ENCODE assay signal across 14 cellular contexts in genomic region chr2:56348382-56348781, GRCh38.
DNase-seq lines count a peak whose midpoint lies in the region; ATAC-seq, FAIRE-seq and TF ChIP-seq lines count a peak whose summit lies in the region.
"Had no signal": no experiment of that assay in that cellular context is flagged by ENCODE, and none has a peak within 500 bp of the region (broad histone marks: within the 10 kb centered on the region; RNA-seq: fewer than 3 reads in every experiment).

No MANE protein-coding gene starts in this region.

- no peaks in the 10 kb centered on the region for H3K9me3 Mint-ChIP-seq in brain
- H3K9me3 Mint-ChIP-seq: activated CD4-positive, alpha-beta memory T cell treated with anti-CD3 and anti-CD28 coated beads, Interleukin-2, amount 10 ng/mL, durations not matched to agents 7 days and 5 days; nephron progenitor cell had no signal

- H3K4me3 Mint-ChIP-seq in brain: peak overlapping the region in 1 of 5 experiments; percentile 32
- H3K4me3 Mint-ChIP-seq: activated CD4-positive, alpha-beta memory T cell treated with anti-CD3 and anti-CD28 coated beads, Interleukin-2, amount 10 ng/mL, durations not matched to agents 7 days and 5 days; nephron progenitor cell had no signal

- H3K9ac ChIP-seq in colonic mucosa (ENCODE audit: low read depth in 2 of 2, low read length in 2 of 2): no peak overlapping the region

- H3K4me1 Mint-ChIP-seq in brain: peaks cover 19% of the 10 kb centered on the region
- H3K4me1 Mint-ChIP-seq: activated CD4-positive, alpha-beta memory T cell treated with anti-CD3 and anti-CD28 coated beads, Interleukin-2, amount 10 ng/mL, durations not matched to agents 7 days and 5 days; nephron progenitor cell had no signal

- TF ChIP-seq POLR2A in GM12891 (IDR thresholded peaks at IDR 0.05; ENCODE audit: low read depth, low read length): no peak

- H3K9me3 ChIP-seq in colonic mucosa: no peaks in the 10 kb centered on the region
- H3K9me3 ChIP-seq: thoracic aorta had no signal

- H3K4me1 ChIP-seq in colonic mucosa: no peaks in the 10 kb centered on the region

- DNase-seq in GM12891 (ENCODE audit: insufficient read length, low spot score) (no peak), GM20000 (ENCODE audit: low spot score) (peak; percentile 2), NCI-H1105 treated with DMSO at 0.1 percent for 48 hours (lab: John Stamatoyannopoulos, UW) (no peak), ecto neural progenitor cell (ENCODE audit: low spot score) (no peak), colonic mucosa (no peak), COR-L47 (lab: John Stamatoyannopoulos, UW) (no peak)
- DNase-seq: activated CD4-positive, alpha-beta memory T cell treated with anti-CD3 and anti-CD28 coated beads, Interleukin-2, amount 10 ng/mL, durations not matched to agents 7 days and 5 days; nephron progenitor cell had no signal

- ATAC-seq in HG03439 (IDR thresholded peaks at IDR 0.05; ENCODE audit: unreplicated experiment): peak; percentile 49

- FAIRE-seq in GM12891 (lab: Jason Lieb, UNC): peak; percentile 45
- FAIRE-seq: colon, frontal cortex had no signal

- H3K4me3 ChIP-seq in colonic mucosa: no peak overlapping the region
- H3K4me3 ChIP-seq: lung, thoracic aorta had no signal

- no peaks in the 10 kb centered on the region for H3K36me3 Mint-ChIP-seq in brain

- TF ChIP-seq CTCF in GM20000 (IDR thresholded peaks at IDR 0.05; ENCODE audit: extremely low read depth, missing control alignments) (no peak), brain (conservative IDR thresholded peaks at IDR 0.05) (no peak), colonic mucosa (IDR thresholded peaks at IDR 0.05) (no peak)

- H3K27ac Mint-ChIP-seq in brain: peak overlapping the region in 3 of 5 experiments; percentile 10 to 49 (median 12)
- H3K27ac Mint-ChIP-seq: activated CD4-positive, alpha-beta memory T cell treated with anti-CD3 and anti-CD28 coated beads, Interleukin-2, amount 10 ng/mL, durations not matched to agents 7 days and 5 days; nephron progenitor cell had no signal

- no peaks in the 10 kb centered on the region for H3K27me3 Mint-ChIP-seq in brain
- H3K27me3 Mint-ChIP-seq: activated CD4-positive, alpha-beta memory T cell treated with anti-CD3 and anti-CD28 coated beads, Interleukin-2, amount 10 ng/mL, durations not matched to agents 7 days and 5 days had no signal

- H3K27ac ChIP-seq in colonic mucosa: no peak overlapping the region
- H3K27ac ChIP-seq: thoracic aorta had no signal

- intact Hi-C loops in colonic mucosa (cut with DNase I): no loop called here

- H3K36me3 ChIP-seq in colonic mucosa: no peaks in the 10 kb centered on the region
- H3K36me3 ChIP-seq: thoracic aorta had no signal

- H3K27me3 ChIP-seq in colonic mucosa: no peaks in the 10 kb centered on the region

TF ChIP-seq in GM12891, 5 proteins besides CTCF, POLR2A, EP300 and RAD21:
- TF ChIP-seq POLR2AphosphoS5 (IDR thresholded peaks at IDR 0.05; ENCODE audit: low read depth, low read length) (no peak), PAX5 (IDR thresholded peaks at IDR 0.05; ENCODE audit: insufficient read depth, low read length, severe bottlenecking) (no peak), SPI1 (IDR thresholded peaks at IDR 0.05; ENCODE audit: low read depth, low read length) (no peak)
TF ChIP-seq in GM12891: peak in this region for 0.
